Comparison of ENCODE assay signal across 8 cellular contexts in the genomic region with DNA sequence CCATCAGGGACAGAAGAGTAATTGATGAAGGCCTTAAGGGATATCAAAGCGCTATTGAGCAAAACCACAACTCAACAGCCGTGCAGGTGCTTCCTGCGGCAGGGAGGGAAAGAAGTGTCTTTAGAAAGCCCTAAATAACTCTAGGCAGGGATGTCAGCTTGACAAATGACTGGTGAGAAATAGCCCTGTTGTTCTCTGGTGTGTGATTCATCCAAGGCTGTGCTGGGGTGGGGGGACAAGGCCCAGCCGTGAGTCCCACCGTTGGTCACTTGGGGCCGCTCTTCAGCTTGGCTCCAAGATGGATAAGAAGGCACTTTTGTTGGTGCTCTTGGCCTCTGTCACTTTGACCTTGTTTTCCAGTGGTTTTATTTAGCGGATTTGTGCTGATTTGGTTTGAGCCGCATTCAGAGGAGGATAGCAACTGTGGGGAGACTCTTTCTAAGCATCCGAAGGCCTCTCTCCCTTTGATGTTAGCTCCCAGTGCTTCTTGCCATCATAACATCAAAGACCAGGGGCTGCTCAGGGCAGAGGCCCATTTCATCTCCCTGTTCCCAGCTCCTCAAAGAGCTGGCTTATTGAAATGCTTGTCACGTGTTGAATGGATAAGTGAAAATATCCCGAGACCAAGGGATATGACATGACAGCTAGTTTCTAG.
DNase-seq lines count a peak whose midpoint lies in the region; ATAC-seq and TF ChIP-seq lines count a peak whose summit lies in the region.

No MANE protein-coding gene starts in this region.

- H3K4me3 ChIP-seq in DND-41 (ENCODE audit: low read depth in 1 of 2, low read length in 2 of 2) (peak overlapping the region in 1 of 2 experiments; percentile 17; a peak in 1 of 4 replicates), H7 (ENCODE audit: insufficient read depth, low read depth, low read length) (no peak overlapping the region), OCI-LY7 (ENCODE audit: low read depth, low read length, poor library complexity, severe bottlenecking) (no peak overlapping the region), mesodermal cell (ENCODE audit: extremely low read depth, insufficient read depth, low read length, poor library complexity, severe bottlenecking) (no peak overlapping the region)

- H3K27me3 ChIP-seq in DND-41 (ENCODE audit: insufficient read depth, low read length, poor library complexity), result no peaks in the 10 kb centered on the region
- H3K27me3 ChIP-seq in H7 (ENCODE audit: control insufficient read depth, insufficient read depth, low read length), result no peaks in the 10 kb centered on the region

- H3K9me2 ChIP-seq in OCI-LY7 (ENCODE audit: insufficient read depth, low read length), result no peaks in the 10 kb centered on the region

- H3K79me2 ChIP-seq in DND-41 (ENCODE audit: insufficient read depth, low read length), result no peaks in the 10 kb centered on the region
- H3K79me2 ChIP-seq in OCI-LY7 (ENCODE audit: insufficient read depth, low read depth, low read length), result no peaks in the 10 kb centered on the region

- H3K27ac ChIP-seq in DND-41 (ENCODE audit: low read length) (peak overlapping the region; percentile 93), OCI-LY7 (ENCODE audit: low read depth, low read length, poor library complexity, severe bottlenecking) (peak overlapping the region; percentile 51), cingulate gyrus (ENCODE audit: low read depth, low read length) (peak overlapping the region; percentile 78), mesodermal cell (ENCODE audit: low read depth, low read length, severe bottlenecking) (peak overlapping the region; percentile 60)

- intact Hi-C loops in OCI-LY7 (cut with micrococcal nuclease; ENCODE audit: unreplicated experiment), result loop anchor here (1.0 to 10.0 kb wide), 3 partner anchors 33 to 339 kb away; no protein-coding TSS in a partner anchor

- peaks cover 42% of the 10 kb centered on the region for H3K4me1 ChIP-seq in DND-41 (ENCODE audit: insufficient read depth, low read length)
- H3K4me1 ChIP-seq in OCI-LY7 (ENCODE audit: insufficient read depth, low read length, poor library complexity, severe bottlenecking), result peaks cover 38% of the 10 kb centered on the region
- peaks cover 23% of the 10 kb centered on the region for H3K4me1 ChIP-seq in mesodermal cell (ENCODE audit: control insufficient read depth, insufficient read depth, low read length, poor library complexity, severe bottlenecking)

- H3K9ac ChIP-seq in DND-41 (ENCODE audit: low read depth, low read length), result peak overlapping the region; percentile 47

- H3K4me2 ChIP-seq in DND-41 (ENCODE audit: insufficient read depth, low read length), result peak overlapping the region; percentile 43
- peak overlapping the region; percentile 43 for H3K4me2 ChIP-seq in OCI-LY7 (ENCODE audit: low read length)

- DNase-seq in DND-41, result peak; percentile 88
- peak; percentile 55 for DNase-seq in H7
- DNase-seq in OCI-LY7 (ENCODE audit: low spot score), result peak; percentile 84
- DNase-seq in NCI-H1105 (lab: John Stamatoyannopoulos, UW), result no peak
- no peak for DNase-seq in central memory CD4-positive, alpha-beta T cell

- 49 to 53% methylated on average over 7 to 9 of the region's 11 CpGs for WGBS in mesodermal cell (ENCODE audit: insufficient coverage in 2 of 2), 2 experiments

- H2AFZ ChIP-seq in DND-41 (ENCODE audit: low read depth, low read length), result peak overlapping the region; percentile 65
- peak overlapping the region; percentile 68; the same call in 1 of the 2 replicates for H2AFZ ChIP-seq in OCI-LY7 (ENCODE audit: low read length)

- CTCF ChIA-PET in OCI-LY7 (lab: Charles Lee; ENCODE audit: unreplicated experiment), result interaction anchor here (1.0 kb wide), 2 partner anchors 16 to 193 kb away, joined by 3 read pairs; no protein-coding TSS in a partner anchor

- H4K20me1 ChIP-seq in DND-41 (ENCODE audit: insufficient read depth, low read length) (no peaks in the 10 kb centered on the region), OCI-LY7 (ENCODE audit: insufficient read depth, low read length) (no peaks in the 10 kb centered on the region)

- POLR2A ChIA-PET in OCI-LY7 (lab: Charles Lee), result interaction anchor here (0.6 to 1.0 kb wide), 4 partner anchors 32 to 349 kb away, joined by 3 to 4 read pairs (median 4); no protein-coding TSS in a partner anchor

- TF ChIP-seq CTCF in DND-41 (IDR thresholded peaks at IDR 0.05; ENCODE audit: borderline replicate concordance, extremely low read depth, low read length, poor library complexity, severe bottlenecking), result peak; percentile 87
- TF ChIP-seq CTCF in OCI-LY7 (conservative IDR thresholded peaks at IDR 0.05; ENCODE audit: low read length), result peak; percentile 79

- H3K36me3 ChIP-seq in DND-41 (ENCODE audit: insufficient read depth, low read length), result no peaks in the 10 kb centered on the region
- no peaks in the 10 kb centered on the region for H3K36me3 ChIP-seq in H7 (replicated peaks; ENCODE audit: control insufficient read depth, insufficient read depth, low read length)
- no peaks in the 10 kb centered on the region for H3K36me3 ChIP-seq in OCI-LY7 (ENCODE audit: insufficient read depth, low read length)
- H3K36me3 ChIP-seq in mesodermal cell (ENCODE audit: control insufficient read depth, insufficient read depth, low read length), result no peaks in the 10 kb centered on the region

- H3K9me3 ChIP-seq in DND-41 (ENCODE audit: insufficient read depth, low read length, severe bottlenecking), result no peaks in the 10 kb centered on the region
- H3K9me3 ChIP-seq in OCI-LY7 (ENCODE audit: low read length), result no peaks in the 10 kb centered on the region
- H3K9me3 ChIP-seq in mesodermal cell (ENCODE audit: control insufficient read depth, low read length), result no peaks in the 10 kb centered on the region

- BruUV-seq in OCI-LY7 (replicated peaks; lab: Mats Ljungman, UMichigan), result no TSS peak

- ATAC-seq in DND-41 (ENCODE audit: insufficient read depth, low read depth), result peak; percentile 94
- no peak for ATAC-seq in HG02870 (IDR thresholded peaks at IDR 0.05; ENCODE audit: unreplicated experiment)

Comparison
In these comparisons a context has a peak if more than half of its experiments do, and no peak if none do; other contexts are left out.
1. DNase-seq: peak in DND-41 (single experiment), H7 (single experiment) and OCI-LY7 (single experiment); none in NCI-H1105 (single experiment) and central memory CD4-positive, alpha-beta T cell (single experiment).
2. Peak in every context shown above with its lines, with median percentiles within 50 percentile points of each other: H3K27ac ChIP-seq.